1 cellular context compared by ENCODE assay signal in genomic region chr2:169717691-169718063, GRCh38.
TF ChIP-seq lines count a peak whose summit lies in the region.

No MANE protein-coding gene starts in this region.

TF ChIP-seq in HepG2, 621 proteins besides CTCF, POLR2A, EP300 and RAD21 (continued from another document):
- no peak for TF ChIP-seq AGO1 (IDR thresholded peaks at IDR 0.05; ENCODE audit: low read depth, low read length, poor library complexity, severe bottlenecking)
- no peak for TF ChIP-seq ZNF12 (CRISPR knock-in tag; IDR thresholded peaks at IDR 0.05)
- no peak for TF ChIP-seq HIC2 (CRISPR knock-in tag; IDR thresholded peaks at IDR 0.05; ENCODE audit: low read depth)
- TF ChIP-seq SRSF1 (optimal IDR thresholded peaks at IDR 0.05; ENCODE audit: low read depth, low read length): no peak
- TF ChIP-seq ZNF484 (CRISPR knock-in tag; IDR thresholded peaks at IDR 0.05; ENCODE audit: borderline replicate concordance, low read depth): no peak
- TF ChIP-seq BCLAF1 (IDR thresholded peaks at IDR 0.05): no peak
- TF ChIP-seq ZNF253 (CRISPR knock-in tag; IDR thresholded peaks at IDR 0.05; ENCODE audit: borderline replicate concordance): no peak
- no peak for TF ChIP-seq NCOR1 (IDR thresholded peaks at IDR 0.05; ENCODE audit: borderline replicate concordance, low read length)
- no peak for TF ChIP-seq KLF15 (CRISPR knock-in tag; IDR thresholded peaks at IDR 0.05; ENCODE audit: borderline replicate concordance)
- no peak for TF ChIP-seq ZSCAN25 (CRISPR knock-in tag; IDR thresholded peaks at IDR 0.05)
- TF ChIP-seq, protein P1, sequence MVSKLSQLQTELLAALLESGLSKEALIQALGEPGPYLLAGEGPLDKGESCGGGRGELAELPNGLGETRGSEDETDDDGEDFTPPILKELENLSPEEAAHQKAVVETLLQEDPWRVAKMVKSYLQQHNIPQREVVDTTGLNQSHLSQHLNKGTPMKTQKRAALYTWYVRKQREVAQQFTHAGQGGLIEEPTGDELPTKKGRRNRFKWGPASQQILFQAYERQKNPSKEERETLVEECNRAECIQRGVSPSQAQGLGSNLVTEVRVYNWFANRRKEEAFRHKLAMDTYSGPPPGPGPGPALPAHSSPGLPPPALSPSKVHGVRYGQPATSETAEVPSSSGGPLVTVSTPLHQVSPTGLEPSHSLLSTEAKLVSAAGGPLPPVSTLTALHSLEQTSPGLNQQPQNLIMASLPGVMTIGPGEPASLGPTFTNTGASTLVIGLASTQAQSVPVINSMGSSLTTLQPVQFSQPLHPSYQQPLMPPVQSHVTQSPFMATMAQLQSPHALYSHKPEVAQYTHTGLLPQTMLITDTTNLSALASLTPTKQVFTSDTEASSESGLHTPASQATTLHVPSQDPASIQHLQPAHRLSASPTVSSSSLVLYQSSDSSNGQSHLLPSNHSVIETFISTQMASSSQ (IDR thresholded peaks at IDR 0.05; ENCODE audit: low read depth): no peak
- TF ChIP-seq, protein P1 (CRISPR knock-in tag; IDR thresholded peaks at IDR 0.05; ENCODE audit: borderline replicate concordance): no peak
- TF ChIP-seq, protein P2, sequence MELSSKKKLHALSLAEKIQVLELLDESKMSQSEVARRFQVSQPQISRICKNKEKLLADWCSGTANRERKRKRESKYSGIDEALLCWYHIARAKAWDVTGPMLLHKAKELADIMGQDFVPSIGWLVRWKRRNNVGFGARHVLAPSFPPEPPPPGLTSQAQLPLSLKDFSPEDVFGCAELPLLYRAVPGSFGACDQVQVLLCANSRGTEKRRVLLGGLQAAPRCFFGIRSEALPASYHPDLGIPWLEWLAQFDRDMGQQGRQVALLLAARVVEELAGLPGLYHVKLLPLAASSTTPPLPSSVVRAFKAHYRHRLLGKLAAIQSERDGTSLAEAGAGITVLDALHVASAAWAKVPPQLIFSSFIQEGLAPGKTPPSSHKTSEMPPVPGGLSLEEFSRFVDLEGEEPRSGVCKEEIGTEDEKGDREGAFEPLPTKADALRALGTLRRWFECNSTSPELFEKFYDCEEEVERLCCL (CRISPR knock-in tag; IDR thresholded peaks at IDR 0.05; ENCODE audit: borderline replicate concordance): no peak
- TF ChIP-seq ZNF512 (CRISPR knock-in tag; IDR thresholded peaks at IDR 0.05): no peak
- no peak; the same call in 1 of the 2 replicates for TF ChIP-seq CHD4 (IDR thresholded peaks at IDR 0.05; ENCODE audit: borderline replicate concordance, low read length)
- no peak for TF ChIP-seq SOX6 (IDR thresholded peaks at IDR 0.05)
- no peak for TF ChIP-seq SOX6 (CRISPR knock-in tag; IDR thresholded peaks at IDR 0.05)
- TF ChIP-seq TFE3 (CRISPR knock-in tag; IDR thresholded peaks at IDR 0.05): 0 out of 2 replicates have a peak, but pooled peaks have one; percentile 15
- TF ChIP-seq TCF7 (IDR thresholded peaks at IDR 0.05; ENCODE audit: low read depth): peak; percentile 1; the same call in 1 of the 2 replicates
- TF ChIP-seq SAP130 (CRISPR knock-in tag; IDR thresholded peaks at IDR 0.05; ENCODE audit: low read depth): no peak
- 0 out of 2 replicates have a peak, but pooled peaks have one; percentile 52 for TF ChIP-seq ZNF230 (CRISPR knock-in tag; IDR thresholded peaks at IDR 0.05)
- no peak for TF ChIP-seq ZNF766 (CRISPR knock-in tag; IDR thresholded peaks at IDR 0.05; ENCODE audit: borderline replicate concordance)
- 0 out of 2 replicates have a peak, but pooled peaks have one; percentile 0 for TF ChIP-seq THRA (CRISPR knock-in tag; IDR thresholded peaks at IDR 0.05; ENCODE audit: borderline replicate concordance)
- no peak for TF ChIP-seq ZNF564 (CRISPR knock-in tag; IDR thresholded peaks at IDR 0.05)
